In the genomic region with DNA sequence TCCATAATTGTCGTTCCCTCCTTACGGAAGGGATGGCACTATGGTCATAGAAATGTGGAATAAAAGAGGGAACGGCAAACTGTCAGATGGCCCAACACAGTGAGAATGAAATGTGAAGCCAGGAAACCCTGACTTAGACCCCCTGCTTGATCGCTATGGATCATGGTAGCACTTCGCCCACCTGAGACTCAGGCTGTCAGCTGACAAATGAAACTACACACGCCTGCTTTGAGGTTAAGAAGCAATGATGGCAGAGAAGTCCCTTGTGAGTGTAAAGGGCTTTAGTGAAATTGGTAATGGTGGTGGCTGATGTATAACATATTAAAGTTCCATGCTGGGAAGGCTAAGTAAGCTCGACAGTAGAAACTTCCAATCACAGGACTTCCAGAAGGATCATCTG, we compare ENCODE assay signal across 12 cellular contexts.
DNase-seq lines count a peak whose midpoint lies in the region; ATAC-seq and TF ChIP-seq lines count a peak whose summit lies in the region.
"Had no signal": no experiment of that assay in that cellular context is flagged by ENCODE, and none has a peak within 500 bp of the region (broad histone marks: within the 10 kb centered on the region; RNA-seq: fewer than 3 reads in every experiment).

No MANE protein-coding gene starts in this region.

- DNase-seq in right atrium auricular region (ENCODE audit: low spot score), result no peak
- no peak for DNase-seq in left cardiac atrium
- DNase-seq in ascending aorta (ENCODE audit: low spot score in 2 of 2), result no peak
- no peak for DNase-seq in upper lobe of right lung
- no peak for DNase-seq in cerebellum (ENCODE audit: low spot score)
- DNase-seq: caudate nucleus, GDM1, T-helper 9 cell had no signal

- H3K27ac ChIP-seq in right atrium auricular region (peak overlapping the region; percentile 75 to 84), ascending aorta (peak overlapping the region; percentile 79 to 81), muscle layer of colon (ENCODE audit: low read depth, low read length) (peak overlapping the region; percentile 7), upper lobe of right lung (peak overlapping the region; percentile 53)
- H3K27ac ChIP-seq: C4-2B had no signal

- intact Hi-C loops in left cardiac atrium (cut with DNase I), result no loop called here
- intact Hi-C loops in ascending aorta (cut with DNase I), result no loop called here
- intact Hi-C loops in upper lobe of right lung (cut with DNase I), result no loop called here

- no peak overlapping the region for H3K9ac ChIP-seq in muscle layer of colon (ENCODE audit: low read length)

- H3K4me3 ChIP-seq in right atrium auricular region (no peak overlapping the region), ascending aorta (no peak overlapping the region), muscle layer of colon (ENCODE audit: low read depth in 1 of 2, low read length in 2 of 2) (no peak overlapping the region), upper lobe of right lung (no peak overlapping the region)

- H3K4me1 ChIP-seq in right atrium auricular region, result peaks cover 0 to 45% of the 10 kb centered on the region in 2 donors
- H3K4me1 ChIP-seq in ascending aorta, result peaks cover 4 to 10% of the 10 kb centered on the region in 2 donors
- peaks cover 29% of the 10 kb centered on the region for H3K4me1 ChIP-seq in muscle layer of colon (ENCODE audit: insufficient read depth, low read length)
- H3K4me1 ChIP-seq in upper lobe of right lung, result peaks cover 31% of the 10 kb centered on the region

- H3K36me3 ChIP-seq in right atrium auricular region, result peaks cover 4% of the 10 kb centered on the region
- no peaks in the 10 kb centered on the region for H3K36me3 ChIP-seq in ascending aorta
- H3K36me3 ChIP-seq in muscle layer of colon (ENCODE audit: insufficient read depth, low read length), result peaks cover 23% of the 10 kb centered on the region
- no peaks in the 10 kb centered on the region for H3K36me3 ChIP-seq in upper lobe of right lung

- H3K9me3 ChIP-seq in right atrium auricular region, result no peaks in the 10 kb centered on the region
- H3K9me3 ChIP-seq in ascending aorta, result no peaks in the 10 kb centered on the region
- H3K9me3 ChIP-seq in muscle layer of colon (ENCODE audit: low read length), result no peaks in the 10 kb centered on the region
- no peaks in the 10 kb centered on the region for H3K9me3 ChIP-seq in upper lobe of right lung

- H3K27me3 ChIP-seq in right atrium auricular region (no peaks in the 10 kb centered on the region), ascending aorta (no peaks in the 10 kb centered on the region), muscle layer of colon (ENCODE audit: control insufficient read depth in 1 of 2, insufficient read depth in 2 of 2, low read length in 2 of 2) (no peaks in the 10 kb centered on the region), upper lobe of right lung (no peaks in the 10 kb centered on the region)

- TF ChIP-seq CTCF in right atrium auricular region (IDR thresholded peaks at IDR 0.05) (no peak), ascending aorta (IDR thresholded peaks at IDR 0.05) (no peak), upper lobe of right lung (IDR thresholded peaks at IDR 0.05) (no peak)

- ATAC-seq in left cardiac atrium (no peak), upper lobe of right lung (no peak), HG02840 (IDR thresholded peaks at IDR 0.05; ENCODE audit: low FRiP score, unreplicated experiment) (no peak), GM19452 (IDR thresholded peaks at IDR 0.05; ENCODE audit: unreplicated experiment) (no peak)

Comparison
In these comparisons a context has a peak if more than half of its experiments do, and no peak if none do; other contexts are left out.
1. H3K27ac ChIP-seq: peak in every context shown above with its lines; median percentile 80 in ascending aorta; 80 in right atrium auricular region; 53 in upper lobe of right lung; 7 in muscle layer of colon.